In the genomic region with DNA sequence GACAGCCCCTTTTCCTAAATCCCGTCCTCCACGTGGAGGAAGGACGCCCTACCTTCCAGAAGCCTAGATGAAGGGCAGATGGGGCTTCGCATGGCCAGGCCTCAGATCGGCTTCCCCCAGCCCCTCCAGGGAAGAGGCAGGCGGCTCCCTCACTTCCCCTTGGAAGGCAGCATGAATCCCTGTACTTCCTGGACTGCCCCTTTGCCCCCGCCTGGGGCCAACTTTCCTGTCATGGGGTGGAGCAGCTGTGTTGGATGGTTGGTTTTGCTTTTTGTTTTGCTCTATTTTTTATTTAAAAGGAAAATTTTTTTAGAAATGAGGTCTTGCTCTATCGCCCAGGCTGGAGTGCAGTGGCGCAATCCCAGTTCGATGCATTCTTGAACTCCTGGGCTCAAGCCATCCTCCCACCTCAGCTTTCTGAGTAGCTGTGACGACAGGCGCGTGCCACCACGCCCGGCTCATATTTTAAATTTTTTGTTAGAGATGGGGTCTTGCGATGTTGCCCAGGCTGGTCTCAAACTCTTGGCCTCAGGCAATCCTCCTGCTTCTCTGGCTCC, we compare ENCODE assay signal across 8 cellular contexts. TPM values are rescaled to one million over a fixed set of nuclear protein-coding genes. Genes with fewer than 3 reads are reported as not detected.
A peak's percentile ranks its signal among the peaks of the same experiment; 100 is the strongest.
DNase-seq lines count a peak whose midpoint lies in the region; TF ChIP-seq lines count a peak whose summit lies in the region.

No MANE protein-coding gene starts in this region.

- no peak for TF ChIP-seq CTCF in fibroblast of the aortic adventitia (IDR thresholded peaks at IDR 0.05; ENCODE audit: insufficient read depth, low read length)
- no peak for TF ChIP-seq CTCF in ovary (IDR thresholded peaks at IDR 0.05)

- peak; percentile 69 for DNase-seq in CD1c-positive myeloid dendritic cell (ENCODE audit: extremely low spot score)
- peak; percentile 67 to 68 for DNase-seq in SJCRH30
- DNase-seq in fibroblast of the aortic adventitia (ENCODE audit: low read depth): peak; percentile 88
- peak; percentile 60 to 75 (median 67) for DNase-seq in ovary
- no peak for DNase-seq in COLO829 (ENCODE audit: low spot score)
- no peak for DNase-seq in putamen (ENCODE audit: low spot score)
- DNase-seq in NCI-H446 treated with DMSO at 0.1 percent for 48 hours (lab: John Stamatoyannopoulos, UW): no peak
- no peak for DNase-seq in stimulated activated naive CD4-positive, alpha-beta T cell treated with Interleukin-2 at 50 U/mL for 16 hours (lab: John Stamatoyannopoulos, UW)

- H3K27ac ChIP-seq in SJCRH30 (peak overlapping the region; percentile 74), ovary (peak overlapping the region; percentile 86 to 91)

- intact Hi-C loops in ovary (cut with DNase I): loop anchor here in 1 of 4 donors (2.0 kb wide), 1 partner anchor 28 kb away; a partner anchor contains a TSS

- H3K36me3 ChIP-seq in SJCRH30 (peaks cover 6% of the 10 kb centered on the region; the same call in 1 of the 2 replicates), ovary (no peaks in the 10 kb centered on the region)

- TF ChIP-seq EP300 in ovary (IDR thresholded peaks at IDR 0.05): no peak

- H3K9me3 ChIP-seq in SJCRH30 (replicated peaks) (no peaks in the 10 kb centered on the region), ovary (no peaks in the 10 kb centered on the region)

- H3K4me1 ChIP-seq in SJCRH30 (peaks cover 63% of the 10 kb centered on the region), ovary (ENCODE audit: insufficient read depth) (peaks cover 23% of the 10 kb centered on the region)

- H3K27me3 ChIP-seq in SJCRH30: no peaks in the 10 kb centered on the region
- H3K27me3 ChIP-seq in ovary: no peaks in the 10 kb centered on the region

- 17 to 24% (median 21%) methylated on average over 16 of the region's 16 CpGs for WGBS in ovary, 3 donors

- TF ChIP-seq POLR2A in ovary (IDR thresholded peaks at IDR 0.05): no peak

- peak overlapping the region; percentile 29 for H3K4me3 ChIP-seq in SJCRH30
- H3K4me3 ChIP-seq in fibroblast of the aortic adventitia (ENCODE audit: low read depth, low read length): peak overlapping the region; percentile 70
- H3K4me3 ChIP-seq in ovary: peak overlapping the region; percentile 28

RNA-seq across cellular contexts. Expression of a gene that starts 27.2 kb away (rescaled TPM):
- total RNA-seq in SJCRH30 (2014; rRNA removed; shearing (Covaris generic)): 49.3 and 58.8 TPM in 2 replicates
- 5.9 and 6.4 TPM in 2 replicates for total RNA-seq in fibroblast of the aortic adventitia (ENCODE audit: low replicate concordance)
- total RNA-seq in ovary: 10 to 100 TPM; 13.4 to 39.0 (median 29.5) TPM
- 10 to 100 TPM; 12.0 to 17.1 TPM for polyA plus RNA-seq in ovary

Comparison
In these comparisons a context has a peak if more than half of its experiments do, and no peak if none do; other contexts are left out.
1. DNase-seq: peak in CD1c-positive myeloid dendritic cell (single experiment), SJCRH30 (2 of 2), fibroblast of the aortic adventitia (single experiment) and ovary (5 of 5); none in COLO829 (single experiment), putamen (single experiment), NCI-H446 treated with DMSO at 0.1 percent for 48 hours (single experiment) and stimulated activated naive CD4-positive, alpha-beta T cell treated with Interleukin-2 at 50 U/mL for 16 hours (single experiment).
2. Peak in every context shown above with its lines, with median percentiles within 50 percentile points of each other: H3K4me3 ChIP-seq.